28 cellular contexts compared by ENCODE assay signal in the genomic region with DNA sequence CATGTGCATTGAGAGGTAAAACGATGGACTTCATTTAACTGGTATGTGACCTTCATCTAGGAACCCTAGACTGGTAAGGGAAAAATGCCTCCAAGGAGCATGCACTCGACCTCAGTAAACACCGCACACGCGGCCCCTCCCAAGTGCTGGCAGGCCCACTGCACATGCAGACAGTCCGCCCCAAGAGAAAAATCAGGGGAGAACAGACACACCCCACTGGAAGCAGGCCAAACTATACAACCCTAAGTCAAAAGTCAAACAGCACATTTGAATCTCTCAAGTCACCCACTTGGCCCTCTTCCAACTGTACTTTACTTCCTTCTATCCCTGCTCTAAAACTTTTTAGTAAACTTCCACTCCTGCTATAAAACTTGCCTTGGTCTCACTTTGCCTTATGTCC.
A peak's percentile ranks its signal among the peaks of the same experiment; 100 is the strongest.
DNase-seq lines count a peak whose midpoint lies in the region; ATAC-seq and TF ChIP-seq lines count a peak whose summit lies in the region.
"Had no signal": no experiment of that assay in that cellular context is flagged by ENCODE, and none has a peak within 500 bp of the region (broad histone marks: within the 10 kb centered on the region; RNA-seq: fewer than 3 reads in every experiment).

No MANE protein-coding gene starts in this region.

- H3K4me2 ChIP-seq in trophoblast cell (ENCODE audit: low read length): no peak overlapping the region
- H3K4me2 ChIP-seq: KMS-11 had no signal

- H3K27me3 Mint-ChIP-seq in Calu3 (ENCODE audit: unreplicated experiment): no peaks in the 10 kb centered on the region

- H4K12ac ChIP-seq in trophoblast cell (ENCODE audit: low read depth, low read length): no peak overlapping the region

- no peak overlapping the region for H3K18ac ChIP-seq in trophoblast cell (ENCODE audit: low read length)

- H3K36me3 Mint-ChIP-seq in Calu3 (ENCODE audit: insufficient read depth, unreplicated experiment): peaks cover 12% of the 10 kb centered on the region
- H3K36me3 Mint-ChIP-seq: activated naive CD8-positive, alpha-beta T cell treated with anti-CD3 and anti-CD28 coated beads, Interleukin-2, amount 10 ng/mL, durations not matched to agents 7 days and 5 days; natural killer cell treated with Interleukin-12 subunit alpha and Interleukin-12 subunit beta and Interleukin-15 and Interleukin-18, amount 100 ng/mL, for 72 hours; T-cell had no signal

- H2BK12ac ChIP-seq in trophoblast cell (ENCODE audit: low read length): no peak overlapping the region

- H3K9ac ChIP-seq in duodenal mucosa (ENCODE audit: low read depth in 1 of 2, low read length in 2 of 2) (no peak overlapping the region), trophoblast cell (ENCODE audit: low read length) (no peak overlapping the region)
- H3K9ac ChIP-seq: KMS-11 had no signal

- no peak overlapping the region for H2AFZ ChIP-seq in trophoblast cell (ENCODE audit: insufficient read depth, low read length, poor library complexity)

- H3K4me1 Mint-ChIP-seq in Calu3 (ENCODE audit: low read depth, unreplicated experiment): peaks cover 71% of the 10 kb centered on the region
- H3K4me1 Mint-ChIP-seq: activated CD4-positive, alpha-beta T cell treated with anti-CD3 and anti-CD28 coated beads, Interleukin-2, amount 10 ng/mL, durations not matched to agents 7 days and 5 days; activated naive CD8-positive, alpha-beta T cell treated with anti-CD3 and anti-CD28 coated beads, Interleukin-2, amount 10 ng/mL, durations not matched to agents 7 days and 5 days; activated T-helper 17 cell treated with anti-CD3 and anti-CD28 coated beads, Interleukin-2, amount 50 U/mL, for 72 hours; T-cell had no signal

- H4K8ac ChIP-seq in trophoblast cell (ENCODE audit: low read depth, low read length): no peak overlapping the region

- H3K79me1 ChIP-seq in trophoblast cell (ENCODE audit: low read length): no peaks in the 10 kb centered on the region

- no peaks in the 10 kb centered on the region for H3K27me3 ChIP-seq in duodenal mucosa (ENCODE audit: control insufficient read depth in 1 of 2, insufficient read depth in 2 of 2, low read length in 2 of 2)
- no peaks in the 10 kb centered on the region for H3K27me3 ChIP-seq in lung (ENCODE audit: control insufficient read depth, insufficient read depth)
- H3K27me3 ChIP-seq in trophoblast cell (ENCODE audit: insufficient read depth, low read length): no peaks in the 10 kb centered on the region
- H3K27me3 ChIP-seq: pancreas had no signal

- no peak overlapping the region for H3K4ac ChIP-seq in trophoblast cell (ENCODE audit: low read depth, low read length)

- H3K4me1 ChIP-seq in duodenal mucosa (ENCODE audit: control insufficient read depth in 1 of 2, insufficient read depth in 2 of 2, low read length in 2 of 2) (peaks cover 17 to 35% of the 10 kb centered on the region in 2 donors), lung (ENCODE audit: control insufficient read depth in 2 of 2, insufficient read depth in 2 of 2, low read length in 2 of 2) (no peaks in the 10 kb centered on the region), trophoblast cell (ENCODE audit: control insufficient read depth in 1 of 2, insufficient read depth in 2 of 2, low read length in 2 of 2) (peaks cover 0 to 2% of the 10 kb centered on the region in 2 experiments)
- H3K4me1 ChIP-seq: pancreas had no signal

- H2BK120ac ChIP-seq in trophoblast cell (ENCODE audit: insufficient read depth, low read length, poor library complexity): no peak overlapping the region

- H3K79me2 ChIP-seq in trophoblast cell (ENCODE audit: control insufficient read depth, insufficient read depth, low read length, poor library complexity): no peaks in the 10 kb centered on the region

- H2AK5ac ChIP-seq in trophoblast cell (ENCODE audit: low read length): no peak overlapping the region

- no peak overlapping the region for H3K14ac ChIP-seq in trophoblast cell (ENCODE audit: low read length)

- CTCF ChIA-PET in Calu3 (lab: Charles Lee): interaction anchor here (0.6 to 1.0 kb wide), 2 partner anchors 15 to 27 kb away, joined by 3 to 5 read pairs; no protein-coding TSS in a partner anchor

- H3K4me3 ChIP-seq in duodenal mucosa (ENCODE audit: low read depth in 1 of 2, low read length in 2 of 2) (no peak overlapping the region), lung (no peak overlapping the region), trophoblast cell (ENCODE audit: low read depth, low read length) (no peak overlapping the region)
- H3K4me3 ChIP-seq: pancreas, thoracic aorta had no signal

- H3K23ac ChIP-seq in trophoblast cell (ENCODE audit: low read length): no peak overlapping the region

- no peaks in the 10 kb centered on the region for H3K9me3 ChIP-seq in duodenal mucosa (ENCODE audit: control insufficient read depth in 1 of 2, low read length in 2 of 2)
- peaks cover 0 to 1% of the 10 kb centered on the region in 2 donors for H3K9me3 ChIP-seq in lung (ENCODE audit: control insufficient read depth in 2 of 2, insufficient read depth in 1 of 2, low read length in 1 of 2)
- peaks cover 3% of the 10 kb centered on the region for H3K9me3 ChIP-seq in trophoblast cell (ENCODE audit: insufficient read depth, low read depth, low read length)
- H3K9me3 ChIP-seq: pancreas, thoracic aorta had no signal

- no peak overlapping the region for H2BK5ac ChIP-seq in trophoblast cell (ENCODE audit: low read depth, low read length, poor library complexity)

- no peak overlapping the region for H3K4me3 Mint-ChIP-seq in Calu3 (ENCODE audit: low read depth, unreplicated experiment)
- H3K4me3 Mint-ChIP-seq: activated CD4-positive, alpha-beta T cell treated with anti-CD3 and anti-CD28 coated beads, Interleukin-2, amount 10 ng/mL, durations not matched to agents 7 days and 5 days; activated naive CD8-positive, alpha-beta T cell treated with anti-CD3 and anti-CD28 coated beads, Interleukin-2, amount 10 ng/mL, durations not matched to agents 7 days and 5 days; activated T-helper 17 cell treated with anti-CD3 and anti-CD28 coated beads, Interleukin-2, amount 50 U/mL, for 72 hours; endodermal cell; natural killer cell treated with Interleukin-12 subunit alpha and Interleukin-12 subunit beta and Interleukin-15 and Interleukin-18, amount 100 ng/mL, for 72 hours; stimulated activated naive B cell treated with anti-CD40 and anti-IgM and Interleukin-4, amounts not matched to agents 10 μg/mL and 1 μg/mL and 100 μg/mL, for 72 hours; T-cell had no signal

- ATAC-seq in lung (ENCODE audit: insufficient read depth, low FRiP score): peak; percentile 39
- ATAC-seq: activated T-helper 17 cell treated with anti-CD3 and anti-CD28 coated beads, Interleukin-2, amount 50 U/mL, for 72 hours; natural killer cell treated with Interleukin-12 subunit alpha and Interleukin-12 subunit beta and Interleukin-15 and Interleukin-18, amount 100 ng/mL, for 72 hours; stimulated activated naive B cell treated with anti-CD40 and anti-IgM and Interleukin-4, amounts not matched to agents 10 μg/mL and 1 μg/mL and 100 μg/mL, for 72 hours; T-cell had no signal

- H4K91ac ChIP-seq in trophoblast cell (ENCODE audit: low read depth, low read length): no peak overlapping the region

- WGBS in lung, 2 donors: 70 to 89% methylated on average over 6 of the region's 6 CpGs
- no CpG with 5 or more reads among the region's 6 CpGs for WGBS in trophoblast cell (ENCODE audit: extremely low coverage, insufficient coverage, insufficient read length)

- DNase-seq in Calu3 (peak; percentile 76), OCI-M1 (lab: John Stamatoyannopoulos, UW) (peak; percentile 5), lung (ENCODE audit: low spot score) (peak; percentile 67), trophoblast cell (no peak), head of caudate nucleus (no peak), NCI-H446 treated with DMSO at 0.1 percent for 48 hours (lab: John Stamatoyannopoulos, UW) (no peak), NCI-H146 treated with DMSO at 0.1 percent for 48 hours (lab: John Stamatoyannopoulos, UW; ENCODE audit: unreplicated experiment) (no peak)
- DNase-seq: activated CD4-positive, alpha-beta T cell treated with anti-CD3 and anti-CD28 coated beads, Interleukin-2, amount 10 ng/mL, durations not matched to agents 7 days and 5 days; activated naive CD8-positive, alpha-beta T cell treated with anti-CD3 and anti-CD28 coated beads, Interleukin-2, amount 10 ng/mL, durations not matched to agents 7 days and 5 days; C1 segment of cervical spinal cord; endodermal cell; GOT3; hypothalamus; mesenchymal stem cell; NCI-H1092; NCI-H2029 treated with DMSO at 0.1 percent for 48 hours; NCI-H446; SHP77; stimulated activated CD4-positive, alpha-beta T cell treated with anti-CD3 and anti-CD28 coated beads, Interleukin-1b, Interleukin-23, amount 100 ng/mL, for 48 hours; stimulated activated naive B cell treated with anti-CD40 and anti-IgM and Interleukin-4, amounts not matched to agents 10 μg/mL and 1 μg/mL and 100 μg/mL, for 72 hours; T-cell had no signal

- peak overlapping the region; percentile 10 for H3K27ac Mint-ChIP-seq in Calu3 (ENCODE audit: unreplicated experiment)
- H3K27ac Mint-ChIP-seq: activated CD4-positive, alpha-beta T cell treated with anti-CD3 and anti-CD28 coated beads, Interleukin-2, amount 10 ng/mL, durations not matched to agents 7 days and 5 days; activated naive CD8-positive, alpha-beta T cell treated with anti-CD3 and anti-CD28 coated beads, Interleukin-2, amount 10 ng/mL, durations not matched to agents 7 days and 5 days; activated T-helper 17 cell treated with anti-CD3 and anti-CD28 coated beads, Interleukin-2, amount 50 U/mL, for 72 hours; endodermal cell; natural killer cell treated with Interleukin-12 subunit alpha and Interleukin-12 subunit beta and Interleukin-15 and Interleukin-18, amount 100 ng/mL, for 72 hours; stimulated activated naive B cell treated with anti-CD40 and anti-IgM and Interleukin-4, amounts not matched to agents 10 μg/mL and 1 μg/mL and 100 μg/mL, for 72 hours; T-cell had no signal

- H3K27ac ChIP-seq in duodenal mucosa (ENCODE audit: low read depth, low read length) (peak overlapping the region; percentile 32), lung (ENCODE audit: low read depth in 1 of 2, low read length in 1 of 2) (peak overlapping the region in 1 of 2 donors; percentile 7), trophoblast cell (ENCODE audit: low read depth, low read length) (no peak overlapping the region)
- H3K27ac ChIP-seq: KMS-11, pancreas, thoracic aorta, VCaP had no signal

- no TSS peak for BruUV-seq in Calu3 (replicated peaks; lab: Mats Ljungman, UMichigan)

- H3K36me3 ChIP-seq in duodenal mucosa (ENCODE audit: control insufficient read depth in 1 of 2, insufficient read depth in 2 of 2, low read length in 2 of 2) (no peaks in the 10 kb centered on the region), lung (ENCODE audit: control insufficient read depth in 2 of 2, insufficient read depth in 2 of 2, low read length in 2 of 2) (no peaks in the 10 kb centered on the region), trophoblast cell (ENCODE audit: control insufficient read depth in 1 of 2, insufficient read depth in 2 of 2, low read length in 2 of 2) (no peaks in the 10 kb centered on the region)
- H3K36me3 ChIP-seq: pancreas, thoracic aorta had no signal

- intact Hi-C loops in Calu3 (cut with micrococcal nuclease; ENCODE audit: unreplicated experiment) (no loop called here), head of caudate nucleus (cut with DNase I) (no loop called here)

- peaks cover 12% of the 10 kb centered on the region for H3K9me3 Mint-ChIP-seq in Calu3 (ENCODE audit: low read depth, unreplicated experiment)
- H3K9me3 Mint-ChIP-seq: activated CD4-positive, alpha-beta T cell treated with anti-CD3 and anti-CD28 coated beads, Interleukin-2, amount 10 ng/mL, durations not matched to agents 7 days and 5 days; activated naive CD8-positive, alpha-beta T cell treated with anti-CD3 and anti-CD28 coated beads, Interleukin-2, amount 10 ng/mL, durations not matched to agents 7 days and 5 days; activated T-helper 17 cell treated with anti-CD3 and anti-CD28 coated beads, Interleukin-2, amount 50 U/mL, for 72 hours; natural killer cell treated with Interleukin-12 subunit alpha and Interleukin-12 subunit beta and Interleukin-15 and Interleukin-18, amount 100 ng/mL, for 72 hours; T-cell had no signal

- TF ChIP-seq CTCF in Calu3 (IDR thresholded peaks at IDR 0.05; ENCODE audit: unreplicated experiment) (no peak), lung (IDR thresholded peaks at IDR 0.05; ENCODE audit: control extremely low read depth, extremely low read depth) (no peak)

Comparison
In these comparisons a context has a peak if more than half of its experiments do, and no peak if none do; other contexts are left out.
1. DNase-seq: peak in Calu3 (single experiment), OCI-M1 (single experiment) and lung (single experiment); none in trophoblast cell (0 of 2), head of caudate nucleus (0 of 42), NCI-H446 treated with DMSO at 0.1 percent for 48 hours (single experiment) and NCI-H146 treated with DMSO at 0.1 percent for 48 hours (single experiment).